In genomic region chr12:115964214-115964613, GRCh38 we compare ENCODE assay signal across 19 cellular contexts.
DNase-seq lines count a peak whose midpoint lies in the region; ATAC-seq and TF ChIP-seq lines count a peak whose summit lies in the region.
"Had no signal": no experiment of that assay in that cellular context is flagged by ENCODE, and none has a peak within 500 bp of the region (broad histone marks: within the 10 kb centered on the region; RNA-seq: fewer than 3 reads in every experiment).

No MANE protein-coding gene starts in this region.

- H3K9me3 Mint-ChIP-seq in T-helper 1 cell treated with Interleukin-12 subunit alpha and Interleukin-12 subunit beta and Interleukin-4 antibody, amounts not matched to agents 30 μg/mL and 1 μg/mL, for 36 hours, result no peaks in the 10 kb centered on the region
- H3K9me3 Mint-ChIP-seq in activated naive CD4-positive, alpha-beta T cell treated with anti-CD3 and anti-CD28 coated beads, Interleukin-2, amount 50 U/mL, for 24 hours, result no peaks in the 10 kb centered on the region
- H3K9me3 Mint-ChIP-seq in activated T-helper 1 cell treated with anti-CD3 and anti-CD28 coated beads, Interleukin-12 subunit alpha, Interleukin-12 subunit beta, Interleukin-2, Interleukin-4 antibody, amounts not matched to agents 30 ng/mL and 10 ng/mL and 1 ng/mL, durations not matched to agents 14 hours and 24 hours and 36 hours, result no peaks in the 10 kb centered on the region
- H3K9me3 Mint-ChIP-seq: CD8-positive, alpha-beta memory T cell; IgD-negative memory B cell had no signal

- intact Hi-C loops in activated T-helper 1 cell treated with anti-CD3 and anti-CD28 coated beads, Interleukin-12 subunit alpha, Interleukin-12 subunit beta, Interleukin-2, Interleukin-4 antibody, amounts not matched to agents 30 ng/mL and 10 ng/mL and 1 ng/mL, durations not matched to agents 14 hours and 24 hours and 36 hours (cut with micrococcal nuclease), result no loop called here
- intact Hi-C loops in cardiac septum (cut with DNase I), result no loop called here

- peaks cover 52% of the 10 kb centered on the region for H3K36me3 Mint-ChIP-seq in T-helper 1 cell treated with Interleukin-12 subunit alpha and Interleukin-12 subunit beta and Interleukin-4 antibody, amounts not matched to agents 30 μg/mL and 1 μg/mL, for 36 hours (ENCODE audit: low read depth)
- peaks cover 31% of the 10 kb centered on the region for H3K36me3 Mint-ChIP-seq in activated naive CD4-positive, alpha-beta T cell treated with anti-CD3 and anti-CD28 coated beads, Interleukin-2, amount 50 U/mL, for 24 hours
- H3K36me3 Mint-ChIP-seq in activated T-helper 1 cell treated with anti-CD3 and anti-CD28 coated beads, Interleukin-12 subunit alpha, Interleukin-12 subunit beta, Interleukin-2, Interleukin-4 antibody, amounts not matched to agents 30 ng/mL and 10 ng/mL and 1 ng/mL, durations not matched to agents 14 hours and 24 hours and 36 hours (ENCODE audit: low read depth), result peaks cover 49% of the 10 kb centered on the region

- no peak for TF ChIP-seq CTCF in osteoblast (IDR thresholded peaks at IDR 0.05; ENCODE audit: extremely low read depth, low read depth, low read length)

- H3K27ac ChIP-seq in osteoblast (ENCODE audit: low read depth, low read length), result peak overlapping the region; percentile 3
- H3K27ac ChIP-seq: 22Rv1, BLaER1, HL-60 had no signal

- no peak overlapping the region for H3K4me2 ChIP-seq in osteoblast (ENCODE audit: insufficient read depth, low read length)
- H3K4me2 ChIP-seq: BLaER1 had no signal

- DNase-seq in T-helper 1 cell, result no peak
- no peak for DNase-seq in activated naive CD4-positive, alpha-beta T cell (lab: John Stamatoyannopoulos, UW)
- no peak for DNase-seq in activated T-helper 1 cell treated with anti-CD3 and anti-CD28 coated beads, Interleukin-12 subunit alpha, Interleukin-12 subunit beta, Interleukin-2, Interleukin-4 antibody, amounts not matched to agents 30 ng/mL and 10 ng/mL and 1 ng/mL, durations not matched to agents 14 hours and 24 hours and 36 hours (ENCODE audit: low spot score)
- DNase-seq in osteoblast (ENCODE audit: insufficient read length, low spot score, missing footprints), result no peak
- DNase-seq in cardiac septum (ENCODE audit: low spot score), result no peak
- DNase-seq: CD8-positive, alpha-beta memory T cell; DMS79; NCI-H1105 treated with DMSO at 0.1 percent for 48 hours; NCI-H187 treated with DMSO at 0.1 percent for 48 hours; NCI-H526 treated with DMSO at 0.1 percent for 48 hours; OCI-M1 had no signal

- H3K4me3 ChIP-seq in osteoblast (ENCODE audit: insufficient read depth, low read length), result no peak overlapping the region
- H3K4me3 ChIP-seq: BLaER1, HAP-1 had no signal

- H3K9me3 ChIP-seq in osteoblast (ENCODE audit: low read depth, low read length), result no peaks in the 10 kb centered on the region
- H3K9me3 ChIP-seq: BLaER1, HAP-1 had no signal

- H3K36me3 ChIP-seq in osteoblast (ENCODE audit: insufficient read depth, low read length), result peaks cover 75% of the 10 kb centered on the region

- peak overlapping the region; percentile 81 for H3K27ac Mint-ChIP-seq in T-helper 1 cell treated with Interleukin-12 subunit alpha and Interleukin-12 subunit beta and Interleukin-4 antibody, amounts not matched to agents 30 μg/mL and 1 μg/mL, for 36 hours
- H3K27ac Mint-ChIP-seq in activated naive CD4-positive, alpha-beta T cell treated with anti-CD3 and anti-CD28 coated beads, Interleukin-2, amount 50 U/mL, for 24 hours, result peak overlapping the region; percentile 51
- peak overlapping the region; percentile 87 for H3K27ac Mint-ChIP-seq in activated T-helper 1 cell treated with anti-CD3 and anti-CD28 coated beads, Interleukin-12 subunit alpha, Interleukin-12 subunit beta, Interleukin-2, Interleukin-4 antibody, amounts not matched to agents 30 ng/mL and 10 ng/mL and 1 ng/mL, durations not matched to agents 14 hours and 24 hours and 36 hours
- H3K27ac Mint-ChIP-seq: IgD-negative memory B cell had no signal

- no peak for ATAC-seq in GM18517 (IDR thresholded peaks at IDR 0.05; ENCODE audit: unreplicated experiment)

- peaks cover 6% of the 10 kb centered on the region for H4K20me1 ChIP-seq in osteoblast (ENCODE audit: insufficient read depth, low read length)

- peak overlapping the region; percentile 18 for H3K4me3 Mint-ChIP-seq in T-helper 1 cell treated with Interleukin-12 subunit alpha and Interleukin-12 subunit beta and Interleukin-4 antibody, amounts not matched to agents 30 μg/mL and 1 μg/mL, for 36 hours
- no peak overlapping the region for H3K4me3 Mint-ChIP-seq in activated naive CD4-positive, alpha-beta T cell treated with anti-CD3 and anti-CD28 coated beads, Interleukin-2, amount 50 U/mL, for 24 hours
- H3K4me3 Mint-ChIP-seq in activated T-helper 1 cell treated with anti-CD3 and anti-CD28 coated beads, Interleukin-12 subunit alpha, Interleukin-12 subunit beta, Interleukin-2, Interleukin-4 antibody, amounts not matched to agents 30 ng/mL and 10 ng/mL and 1 ng/mL, durations not matched to agents 14 hours and 24 hours and 36 hours, result peak overlapping the region; percentile 59
- H3K4me3 Mint-ChIP-seq: CD8-positive, alpha-beta memory T cell; IgD-negative memory B cell had no signal

- H2AFZ ChIP-seq in osteoblast (ENCODE audit: low read length), result no peak overlapping the region

- no peaks in the 10 kb centered on the region for H3K27me3 ChIP-seq in osteoblast (ENCODE audit: insufficient read depth, low read length)
- H3K27me3 ChIP-seq: BLaER1 had no signal

- H3K4me1 ChIP-seq in osteoblast (ENCODE audit: insufficient read depth, low read length), result peaks cover 20% of the 10 kb centered on the region
- H3K4me1 ChIP-seq: HAP-1 had no signal

- H3K27me3 Mint-ChIP-seq in T-helper 1 cell treated with Interleukin-12 subunit alpha and Interleukin-12 subunit beta and Interleukin-4 antibody, amounts not matched to agents 30 μg/mL and 1 μg/mL, for 36 hours (ENCODE audit: low read depth), result no peaks in the 10 kb centered on the region
- H3K27me3 Mint-ChIP-seq in activated naive CD4-positive, alpha-beta T cell treated with anti-CD3 and anti-CD28 coated beads, Interleukin-2, amount 50 U/mL, for 24 hours, result no peaks in the 10 kb centered on the region
- H3K27me3 Mint-ChIP-seq in activated T-helper 1 cell treated with anti-CD3 and anti-CD28 coated beads, Interleukin-12 subunit alpha, Interleukin-12 subunit beta, Interleukin-2, Interleukin-4 antibody, amounts not matched to agents 30 ng/mL and 10 ng/mL and 1 ng/mL, durations not matched to agents 14 hours and 24 hours and 36 hours (ENCODE audit: insufficient read depth), result no peaks in the 10 kb centered on the region
- H3K27me3 Mint-ChIP-seq: CD8-positive, alpha-beta memory T cell; IgD-negative memory B cell had no signal

- H3K79me2 ChIP-seq in osteoblast (ENCODE audit: insufficient read depth, low read length), result no peaks in the 10 kb centered on the region

- peaks cover 59% of the 10 kb centered on the region for H3K4me1 Mint-ChIP-seq in T-helper 1 cell treated with Interleukin-12 subunit alpha and Interleukin-12 subunit beta and Interleukin-4 antibody, amounts not matched to agents 30 μg/mL and 1 μg/mL, for 36 hours (ENCODE audit: low read depth)
- H3K4me1 Mint-ChIP-seq in activated naive CD4-positive, alpha-beta T cell treated with anti-CD3 and anti-CD28 coated beads, Interleukin-2, amount 50 U/mL, for 24 hours, result no peaks in the 10 kb centered on the region
- peaks cover 61% of the 10 kb centered on the region for H3K4me1 Mint-ChIP-seq in activated T-helper 1 cell treated with anti-CD3 and anti-CD28 coated beads, Interleukin-12 subunit alpha, Interleukin-12 subunit beta, Interleukin-2, Interleukin-4 antibody, amounts not matched to agents 30 ng/mL and 10 ng/mL and 1 ng/mL, durations not matched to agents 14 hours and 24 hours and 36 hours (ENCODE audit: low read depth)
- H3K4me1 Mint-ChIP-seq: IgD-negative memory B cell had no signal
